Comparison of ENCODE assay signal across 10 cellular contexts in the genomic region with DNA sequence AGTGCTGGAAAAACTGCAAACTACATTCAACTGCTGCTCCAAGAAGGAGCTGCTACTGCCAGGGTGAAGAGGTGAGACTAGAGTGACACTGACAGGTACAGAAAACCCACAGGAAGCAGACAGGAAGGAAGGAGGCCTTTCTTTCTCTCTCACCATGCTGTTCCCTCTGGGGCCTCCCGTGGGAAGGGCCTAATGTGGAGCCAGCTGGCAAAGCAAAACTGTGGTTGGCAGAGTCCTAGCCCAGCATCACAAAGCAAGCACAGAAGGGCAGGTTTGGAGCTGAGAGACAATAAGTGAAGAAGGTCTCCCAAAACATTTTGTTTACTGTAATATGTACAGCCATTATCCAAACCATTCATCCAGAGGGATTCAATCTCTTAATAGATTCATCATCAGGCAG.
DNase-seq lines count a peak whose midpoint lies in the region; ATAC-seq and TF ChIP-seq lines count a peak whose summit lies in the region.
"Had no signal": no experiment of that assay in that cellular context is flagged by ENCODE, and none has a peak within 500 bp of the region (broad histone marks: within the 10 kb centered on the region; RNA-seq: fewer than 3 reads in every experiment).

No MANE protein-coding gene starts in this region.

- H3K27ac ChIP-seq in CD8-positive, alpha-beta T cell (ENCODE audit: low read depth, low read length) = no peak overlapping the region
- H3K27ac ChIP-seq in mesenchymal stem cell (ENCODE audit: low read length, poor library complexity, severe bottlenecking) (peak overlapping the region; percentile 11), H9 (ENCODE audit: insufficient read length, low read depth, low read length) (no peak overlapping the region)
- H3K27ac ChIP-seq: neutrophil had no signal

- H3K14ac ChIP-seq in mesenchymal stem cell (ENCODE audit: low read length in 2 of 2) (peak overlapping the region in 1 of 2 experiments; percentile 37), H9 (ENCODE audit: insufficient read depth, low read length) (no peak overlapping the region)

- no peaks in the 10 kb centered on the region for H3K79me1 ChIP-seq in mesenchymal stem cell (replicated peaks; ENCODE audit: low read length, poor library complexity, severe bottlenecking)
- H3K79me1 ChIP-seq in H9 (ENCODE audit: insufficient read depth, low read depth, low read length, poor library complexity, severe bottlenecking) = no peaks in the 10 kb centered on the region

- H3K4me2 ChIP-seq in mesenchymal stem cell (ENCODE audit: low read length, poor library complexity, severe bottlenecking) (no peak overlapping the region), H9 (ENCODE audit: insufficient read depth, insufficient read length, low read length) (no peak overlapping the region)

- H4K91ac ChIP-seq in mesenchymal stem cell (ENCODE audit: low read length) (no peak overlapping the region), H9 (ENCODE audit: insufficient read length, low read depth, low read length) (no peak overlapping the region)

- peaks cover 27% of the 10 kb centered on the region for H3K4me1 Mint-ChIP-seq in CD8-positive, alpha-beta T cell (ENCODE audit: low read depth)
- peaks cover 57 to 59% (median 59%) of the 10 kb centered on the region in 3 donors for H3K4me1 Mint-ChIP-seq in IgD-negative memory B cell
- peaks cover 58% of the 10 kb centered on the region for H3K4me1 Mint-ChIP-seq in activated naive CD8-positive, alpha-beta T cell treated with anti-CD3 and anti-CD28 coated beads, Interleukin-2, amount 10 ng/mL, durations not matched to agents 7 days and 5 days
- peaks cover 51 to 56% of the 10 kb centered on the region in 2 experiments for H3K4me1 Mint-ChIP-seq in H9

- no peak overlapping the region for H3K4me3 Mint-ChIP-seq in CD8-positive, alpha-beta T cell
- H3K4me3 Mint-ChIP-seq in IgD-negative memory B cell (peak overlapping the region in 3 of 4 donors; percentile 34 to 83 (median 35)), H9 (no peak overlapping the region)
- H3K4me3 Mint-ChIP-seq in activated naive CD8-positive, alpha-beta T cell treated with anti-CD3 and anti-CD28 coated beads, Interleukin-2, amount 10 ng/mL, durations not matched to agents 7 days and 5 days = peak overlapping the region; percentile 69

- no peak overlapping the region for H3T11ph ChIP-seq in H9 (ENCODE audit: low read length)

- H3K9me3 Mint-ChIP-seq in CD8-positive, alpha-beta T cell = no peaks in the 10 kb centered on the region
- H3K9me3 Mint-ChIP-seq in IgD-negative memory B cell (no peaks in the 10 kb centered on the region), H9 (no peaks in the 10 kb centered on the region; a peak in 1 of 5 replicates)
- H3K9me3 Mint-ChIP-seq in activated naive CD8-positive, alpha-beta T cell treated with anti-CD3 and anti-CD28 coated beads, Interleukin-2, amount 10 ng/mL, durations not matched to agents 7 days and 5 days = no peaks in the 10 kb centered on the region

- H2AFZ ChIP-seq in mesenchymal stem cell (ENCODE audit: low read depth, low read length) = peak overlapping the region; percentile 33
- H2AFZ ChIP-seq in H9 (ENCODE audit: low read length) = no peak overlapping the region

- H3K36me3 Mint-ChIP-seq in CD8-positive, alpha-beta T cell = no peaks in the 10 kb centered on the region
- H3K36me3 Mint-ChIP-seq in IgD-negative memory B cell = peaks cover 17% of the 10 kb centered on the region
- H3K36me3 Mint-ChIP-seq in activated naive CD8-positive, alpha-beta T cell treated with anti-CD3 and anti-CD28 coated beads, Interleukin-2, amount 10 ng/mL, durations not matched to agents 7 days and 5 days = peaks cover 3% of the 10 kb centered on the region
- H3K36me3 Mint-ChIP-seq in H9 (ENCODE audit: insufficient read depth in 1 of 3, low read depth in 3 of 3) = no peaks in the 10 kb centered on the region

- H2AK5ac ChIP-seq in mesenchymal stem cell (ENCODE audit: low read length, severe bottlenecking) = peak overlapping the region; percentile 52
- no peak overlapping the region for H2AK5ac ChIP-seq in H9 (ENCODE audit: insufficient read length, low read length)

- H3K27me3 ChIP-seq in CD8-positive, alpha-beta T cell (ENCODE audit: insufficient read depth, low read length) = no peaks in the 10 kb centered on the region
- H3K27me3 ChIP-seq in mesenchymal stem cell (ENCODE audit: control insufficient read depth in 1 of 2, insufficient read depth in 1 of 2, low read length in 2 of 2) = no peaks in the 10 kb centered on the region
- no peaks in the 10 kb centered on the region for H3K27me3 ChIP-seq in H9 (ENCODE audit: insufficient read depth, low read length)
- H3K27me3 ChIP-seq: neutrophil had no signal

- peak overlapping the region; percentile 72 for H3K27ac Mint-ChIP-seq in CD8-positive, alpha-beta T cell
- H3K27ac Mint-ChIP-seq in IgD-negative memory B cell (peak overlapping the region in 2 of 3 donors; percentile 26 to 59), H9 (no peak overlapping the region; a peak in 2 of 7 replicates)
- peak overlapping the region; percentile 87 for H3K27ac Mint-ChIP-seq in activated naive CD8-positive, alpha-beta T cell treated with anti-CD3 and anti-CD28 coated beads, Interleukin-2, amount 10 ng/mL, durations not matched to agents 7 days and 5 days

- H2BK5ac ChIP-seq in mesenchymal stem cell (ENCODE audit: low read depth, low read length, poor library complexity, severe bottlenecking) (no peak overlapping the region), H9 (ENCODE audit: insufficient read length, low read length) (no peak overlapping the region)

- CTCF ChIA-PET in CD8-positive, alpha-beta T cell (lab: Charles Lee) = interaction anchor here (1.3 to 5.9 kb wide), 3 partner anchors 187 to 846 kb away, joined by 4 to 34 read pairs (median 8); partner anchors contain the start of gene FUT8

- H3K9ac ChIP-seq in mesenchymal stem cell (ENCODE audit: low read length) = no peak overlapping the region
- no peak overlapping the region for H3K9ac ChIP-seq in H9 (ENCODE audit: extremely low read depth, insufficient read length, low read length)

- TF ChIP-seq CTCF in CD8-positive, alpha-beta T cell (IDR thresholded peaks at IDR 0.05) = no peak
- no peak for TF ChIP-seq CTCF in H9 (conservative IDR thresholded peaks at IDR 0.05)

- no peaks in the 10 kb centered on the region for H3K79me2 ChIP-seq in H9 (ENCODE audit: insufficient read depth, low read length)

- DNase-seq in CD8-positive, alpha-beta T cell = no peak
- no peak for DNase-seq in activated naive CD8-positive, alpha-beta T cell treated with anti-CD3 and anti-CD28 coated beads, Interleukin-2, amount 10 ng/mL, durations not matched to agents 7 days and 5 days
- DNase-seq in mesenchymal stem cell (no peak), NCI-H128 (lab: John Stamatoyannopoulos, UW; ENCODE audit: unreplicated experiment) (no peak), H9 (no peak), activated gamma-delta T cell (lab: John Stamatoyannopoulos, UW) (no peak)
- DNase-seq: activated CD4-positive, alpha-beta T cell treated with anti-CD3 and anti-CD28 coated beads, Interleukin-2, amount 50 U/mL, for 4 hours had no signal

- peak overlapping the region; percentile 23 to 35 for H3K18ac ChIP-seq in mesenchymal stem cell (ENCODE audit: low read depth in 1 of 2, low read length in 2 of 2)
- H3K18ac ChIP-seq in H9 (ENCODE audit: insufficient read length, low read depth, low read length) = no peak overlapping the region

- no peaks in the 10 kb centered on the region for H3K27me3 Mint-ChIP-seq in CD8-positive, alpha-beta T cell (ENCODE audit: low read depth)
- no peaks in the 10 kb centered on the region for H3K27me3 Mint-ChIP-seq in IgD-negative memory B cell
- H3K27me3 Mint-ChIP-seq in activated naive CD8-positive, alpha-beta T cell treated with anti-CD3 and anti-CD28 coated beads, Interleukin-2, amount 10 ng/mL, durations not matched to agents 7 days and 5 days = no peaks in the 10 kb centered on the region
- no peaks in the 10 kb centered on the region for H3K27me3 Mint-ChIP-seq in H9 (ENCODE audit: low read depth)

- H2BK120ac ChIP-seq in mesenchymal stem cell (ENCODE audit: low read depth, low read length) (no peak overlapping the region), H9 (ENCODE audit: low read depth, low read length, poor library complexity, severe bottlenecking) (no peak overlapping the region)

- H3K36me3 ChIP-seq in CD8-positive, alpha-beta T cell (ENCODE audit: insufficient read depth, low read length) = no peaks in the 10 kb centered on the region
- no peaks in the 10 kb centered on the region for H3K36me3 ChIP-seq in mesenchymal stem cell (ENCODE audit: control insufficient read depth in 1 of 2, insufficient read depth in 2 of 2, low read depth in 1 of 2, low read length in 2 of 2)
- H3K36me3 ChIP-seq: neutrophil had no signal

- no peak overlapping the region for H2BK15ac ChIP-seq in mesenchymal stem cell (ENCODE audit: low read depth, poor library complexity, severe bottlenecking)
- H2BK15ac ChIP-seq in H9 (ENCODE audit: low read depth, low read length) = no peak overlapping the region

- ATAC-seq in CD8-positive, alpha-beta T cell = no peak
- peak; percentile 21 for ATAC-seq in activated naive CD8-positive, alpha-beta T cell treated with anti-CD3 and anti-CD28 coated beads, Interleukin-2, amount 10 ng/mL, durations not matched to agents 7 days and 5 days (ENCODE audit: low read depth)
- no peak for ATAC-seq in activated CD4-positive, CD25-positive, alpha-beta regulatory T cell treated with anti-CD3 and anti-CD28 coated beads, Interleukin-2, amount 50 U/mL, for 24 hours

- no peaks in the 10 kb centered on the region for H4K20me1 ChIP-seq in H9 (ENCODE audit: control insufficient read depth, insufficient read depth, insufficient read length)

- no peak overlapping the region for H3K4me3 ChIP-seq in CD8-positive, alpha-beta T cell (ENCODE audit: low read depth, low read length)
- no peak overlapping the region for H3K4me3 ChIP-seq in mesenchymal stem cell (ENCODE audit: insufficient read depth in 1 of 2, low read depth in 1 of 2, low read length in 2 of 2)

- H3K23ac ChIP-seq in mesenchymal stem cell (ENCODE audit: low read length in 2 of 2) (peak overlapping the region in 1 of 2 experiments; percentile 46), H9 (ENCODE audit: insufficient read length, low read depth, low read length) (no peak overlapping the region)

- H4K5ac ChIP-seq in H9 (ENCODE audit: insufficient read length, low read depth, low read length) = no peak overlapping the region

- H3K4me1 ChIP-seq in CD8-positive, alpha-beta T cell (ENCODE audit: insufficient read depth, low read length) = peaks cover 8% of the 10 kb centered on the region
- H3K4me1 ChIP-seq in mesenchymal stem cell (ENCODE audit: control insufficient read depth, insufficient read depth, low read depth, low read length) (peaks cover 17% of the 10 kb centered on the region), H9 (ENCODE audit: insufficient read depth, low read length) (peaks cover 11% of the 10 kb centered on the region; the same call in 1 of the 2 replicates)

- H3K9me3 ChIP-seq in CD8-positive, alpha-beta T cell (ENCODE audit: low read length) = no peaks in the 10 kb centered on the region
- H3K9me3 ChIP-seq in mesenchymal stem cell (ENCODE audit: control insufficient read depth, low read length) (no peaks in the 10 kb centered on the region), H9 (ENCODE audit: control insufficient read depth, low read depth, low read length) (no peaks in the 10 kb centered on the region)
- H3K9me3 ChIP-seq: neutrophil had no signal

- peak overlapping the region; percentile 38 to 97 for H2BK12ac ChIP-seq in mesenchymal stem cell (ENCODE audit: low read length in 2 of 2)
- H2BK12ac ChIP-seq in H9 (ENCODE audit: insufficient read length, low read depth, low read length) = no peak overlapping the region

- 83% methylated on average over 1 of the region's 1 CpG for WGBS in mesenchymal stem cell
- WGBS in H9 (ENCODE audit: extremely low coverage, insufficient read length, low lambda C conversion rate) = no CpG with 5 or more reads among the region's 1 CpG

- POLR2A ChIA-PET in CD8-positive, alpha-beta T cell (lab: Charles Lee) = interaction anchor here (0.6 to 1.6 kb wide), 4 partner anchors 19 to 1963 kb away, joined by 3 to 8 read pairs (median 3); partner anchors contain the start of gene FUT8
- POLR2A ChIA-PET in activated naive CD8-positive, alpha-beta T cell treated with anti-CD3 and anti-CD28 coated beads, Interleukin-2, amount 10 ng/mL, durations not matched to agents 7 days and 5 days (lab: Charles Lee) = interaction anchor here (0.6 to 1.8 kb wide), 5 partner anchors 14 to 465 kb away, joined by 3 to 7 read pairs (median 4); no protein-coding TSS in a partner anchor

- H3K4ac ChIP-seq in mesenchymal stem cell (ENCODE audit: low read depth in 1 of 2, low read length in 2 of 2) = peak overlapping the region in 1 of 2 experiments; percentile 42
- no peak overlapping the region for H3K4ac ChIP-seq in H9 (ENCODE audit: low read depth, low read length)

- H2BK20ac ChIP-seq in H9 (ENCODE audit: low read depth, low read length, poor library complexity, severe bottlenecking) = no peak overlapping the region

- H3K23me2 ChIP-seq in H9 (ENCODE audit: insufficient read length, low read depth, low read length, poor library complexity, severe bottlenecking) = no peaks in the 10 kb centered on the region

- intact Hi-C loops in CD8-positive, alpha-beta T cell (cut with DNase I, micrococcal nuclease) = loop anchor here (5.0 to 10.0 kb wide), 3 partner anchors 63 to 603 kb away; no protein-coding TSS in a partner anchor

- H4K8ac ChIP-seq in mesenchymal stem cell (ENCODE audit: low read length) (peak overlapping the region; percentile 70), H9 (replicated peaks; ENCODE audit: insufficient read length, low read depth, low read length) (no peak overlapping the region)

- H3K56ac ChIP-seq in H9 (ENCODE audit: insufficient read length, low read depth, low read length) = no peak overlapping the region

Comparison
In these comparisons a context has a peak if more than half of its experiments do, and no peak if none do; other contexts are left out.
1. H3K27ac Mint-ChIP-seq: peak in CD8-positive, alpha-beta T cell (single experiment), IgD-negative memory B cell (2 of 3) and activated naive CD8-positive, alpha-beta T cell treated with anti-CD3 and anti-CD28 coated beads, Interleukin-2, amount 10 ng/mL, durations not matched to agents 7 days and 5 days (single experiment); none in H9 (0 of 3).
2. H3K4me3 Mint-ChIP-seq: peak in IgD-negative memory B cell (3 of 4) and activated naive CD8-positive, alpha-beta T cell treated with anti-CD3 and anti-CD28 coated beads, Interleukin-2, amount 10 ng/mL, durations not matched to agents 7 days and 5 days (single experiment); none in CD8-positive, alpha-beta T cell (single experiment) and H9 (0 of 2).